ENCODE assay signal across 9 cellular contexts in genomic region chr5:173920024-173920753, GRCh38. TPM values are rescaled to one million over a fixed set of nuclear protein-coding genes. Genes with fewer than 3 reads are reported as not detected.
DNase-seq lines count a peak whose midpoint lies in the region; ATAC-seq and TF ChIP-seq lines count a peak whose summit lies in the region.
"Had no signal": no experiment of that assay in that cellular context is flagged by ENCODE, and none has a peak within 500 bp of the region (broad histone marks: within the 10 kb centered on the region; RNA-seq: fewer than 3 reads in every experiment).

No MANE protein-coding gene starts in this region.

- no peak overlapping the region for H2AFZ ChIP-seq in PC-9

- H3K9me3 ChIP-seq in PC-9 (ENCODE audit: insufficient read depth, low read depth) (no peaks in the 10 kb centered on the region), gastroesophageal sphincter (no peaks in the 10 kb centered on the region), skeletal muscle tissue (ENCODE audit: control insufficient read depth in 3 of 3, low read length in 3 of 3) (no peaks in the 10 kb centered on the region)

- peak; percentile 35 to 37 for DNase-seq in HL-60 (ENCODE audit: low read depth in 1 of 2, low spot score in 1 of 2)
- no peak for DNase-seq in PC-9
- DNase-seq in immature natural killer cell = no peak
- no peak for DNase-seq in activated CD8-positive, alpha-beta memory T cell treated with anti-CD3 and anti-CD28 coated beads, Interleukin-2, amount 10 ng/mL, durations not matched to agents 7 days and 5 days
- DNase-seq: activated CD4-positive, CD25-positive, alpha-beta regulatory T cell treated with anti-CD3 and anti-CD28 coated beads, Interleukin-2, amount 50 U/mL, for 72 hours had no signal

- no peak overlapping the region for H3K4me3 Mint-ChIP-seq in immature natural killer cell
- H3K4me3 Mint-ChIP-seq in activated CD8-positive, alpha-beta memory T cell treated with anti-CD3 and anti-CD28 coated beads, Interleukin-2, amount 10 ng/mL, durations not matched to agents 7 days and 5 days = no peak overlapping the region

- H3K27me3 Mint-ChIP-seq in immature natural killer cell (ENCODE audit: low read depth in 3 of 3) = peaks cover 0 to 2% (median 0%) of the 10 kb centered on the region in 3 donors
- H3K27me3 Mint-ChIP-seq in activated CD8-positive, alpha-beta memory T cell treated with anti-CD3 and anti-CD28 coated beads, Interleukin-2, amount 10 ng/mL, durations not matched to agents 7 days and 5 days = no peaks in the 10 kb centered on the region

- H3K9ac ChIP-seq in skeletal muscle tissue (ENCODE audit: low read depth in 1 of 3, low read length in 3 of 3) = peak overlapping the region; percentile 76 to 93 (median 85)

- no peak for ATAC-seq in gastroesophageal sphincter
- no peak for ATAC-seq in GM21737 (IDR thresholded peaks at IDR 0.05; ENCODE audit: unreplicated experiment)
- ATAC-seq in activated CD8-positive, alpha-beta memory T cell treated with anti-CD3 and anti-CD28 coated beads, Interleukin-2, amount 10 ng/mL, durations not matched to agents 7 days and 5 days = no peak
- no peak for ATAC-seq in HG02759 (IDR thresholded peaks at IDR 0.05; ENCODE audit: unreplicated experiment)

- TF ChIP-seq EP300 in gastroesophageal sphincter (IDR thresholded peaks at IDR 0.05) = no peak

- 64 to 78% methylated on average over 3 of the region's 3 CpGs for WGBS in gastroesophageal sphincter (ENCODE audit: low coverage in 1 of 2), 2 donors

- no peak for TF ChIP-seq POLR2A in gastroesophageal sphincter (IDR thresholded peaks at IDR 0.05)

- H3K27ac Mint-ChIP-seq in immature natural killer cell = no peak overlapping the region
- H3K27ac Mint-ChIP-seq in activated CD8-positive, alpha-beta memory T cell treated with anti-CD3 and anti-CD28 coated beads, Interleukin-2, amount 10 ng/mL, durations not matched to agents 7 days and 5 days = no peak overlapping the region

- H3K27ac ChIP-seq in HL-60 (replicated peaks) = peak overlapping the region; percentile 99
- peak overlapping the region; percentile 86 for H3K27ac ChIP-seq in PC-9
- H3K27ac ChIP-seq in gastroesophageal sphincter = peak overlapping the region; percentile 84 to 100 (median 88)
- H3K27ac ChIP-seq in skeletal muscle tissue (ENCODE audit: low read depth, low read length) = peak overlapping the region; percentile 98

- no TSS peak for BruUV-seq in PC-9 (replicated peaks; lab: Mats Ljungman, UMichigan)

- peaks cover 8 to 21% of the 10 kb centered on the region in 2 donors for H3K4me1 Mint-ChIP-seq in immature natural killer cell
- H3K4me1 Mint-ChIP-seq in activated CD8-positive, alpha-beta memory T cell treated with anti-CD3 and anti-CD28 coated beads, Interleukin-2, amount 10 ng/mL, durations not matched to agents 7 days and 5 days = peaks cover 2% of the 10 kb centered on the region

- H3K4me2 ChIP-seq in PC-9 = peak overlapping the region; percentile 97

- H3K9me3 Mint-ChIP-seq in immature natural killer cell = no peaks in the 10 kb centered on the region
- no peaks in the 10 kb centered on the region for H3K9me3 Mint-ChIP-seq in activated CD8-positive, alpha-beta memory T cell treated with anti-CD3 and anti-CD28 coated beads, Interleukin-2, amount 10 ng/mL, durations not matched to agents 7 days and 5 days (ENCODE audit: low read depth)

- intact Hi-C loops in PC-9 (cut with micrococcal nuclease; ENCODE audit: unreplicated experiment) = no loop called here

- TF ChIP-seq CTCF in HL-60 (IDR thresholded peaks at IDR 0.05; ENCODE audit: insufficient read depth, low read length) (peak; percentile 14), PC-9 (conservative IDR thresholded peaks at IDR 0.05) (no peak), gastroesophageal sphincter (IDR thresholded peaks at IDR 0.05) (peak in 1 of 4 experiments; percentile 13)

- POLR2A ChIA-PET in PC-9 (lab: Charles Lee; ENCODE audit: unreplicated experiment) = no interaction called here

- H3K9me2 ChIP-seq in PC-9 (ENCODE audit: insufficient read depth) = no peaks in the 10 kb centered on the region

- H3K27me3 ChIP-seq in HL-60 (ENCODE audit: insufficient read depth, poor library complexity, severe bottlenecking) (no peaks in the 10 kb centered on the region), PC-9 (ENCODE audit: insufficient read depth, low read depth) (no peaks in the 10 kb centered on the region), gastroesophageal sphincter (no peaks in the 10 kb centered on the region), skeletal muscle tissue (ENCODE audit: control insufficient read depth in 3 of 3, insufficient read depth in 3 of 3, low read length in 3 of 3) (no peaks in the 10 kb centered on the region)

- CTCF ChIA-PET in PC-9 (lab: Charles Lee) = no interaction called here
- CTCF ChIA-PET in activated CD8-positive, alpha-beta memory T cell treated with anti-CD3 and anti-CD28 coated beads, Interleukin-2, amount 10 ng/mL, durations not matched to agents 7 days and 5 days (lab: Charles Lee) = no interaction called here

- peaks cover 29% of the 10 kb centered on the region for H3K4me1 ChIP-seq in PC-9 (replicated peaks; ENCODE audit: insufficient read depth)
- H3K4me1 ChIP-seq in gastroesophageal sphincter = peaks cover 20 to 85% (median 55%) of the 10 kb centered on the region in 3 donors
- H3K4me1 ChIP-seq in skeletal muscle tissue (ENCODE audit: control insufficient read depth in 3 of 3, insufficient read depth in 3 of 3, low read length in 3 of 3) = peaks cover 44 to 50% (median 49%) of the 10 kb centered on the region in 3 donors

- H3K4me3 ChIP-seq in HL-60 (replicated peaks; ENCODE audit: insufficient read depth, low read length) (no peak overlapping the region), PC-9 (peak overlapping the region; percentile 79; the same call in 1 of the 2 replicates), gastroesophageal sphincter (no peak overlapping the region), skeletal muscle tissue (ENCODE audit: low read length in 3 of 3) (peak overlapping the region in 1 of 3 donors; percentile 38)

- no peaks in the 10 kb centered on the region for H4K20me1 ChIP-seq in PC-9 (ENCODE audit: insufficient read depth)

- H3F3A ChIP-seq in PC-9 (ENCODE audit: insufficient read depth, low read depth) = peaks cover 15% of the 10 kb centered on the region; the same call in 1 of the 2 replicates

- H3K79me2 ChIP-seq in PC-9 (ENCODE audit: low read depth) = peaks cover 28% of the 10 kb centered on the region

- H3K36me3 Mint-ChIP-seq in immature natural killer cell = peaks cover 0 to 7% (median 0%) of the 10 kb centered on the region in 3 donors
- peaks cover 5% of the 10 kb centered on the region for H3K36me3 Mint-ChIP-seq in activated CD8-positive, alpha-beta memory T cell treated with anti-CD3 and anti-CD28 coated beads, Interleukin-2, amount 10 ng/mL, durations not matched to agents 7 days and 5 days

- H3K36me3 ChIP-seq in PC-9 (ENCODE audit: low read depth) (peaks cover 16% of the 10 kb centered on the region; the same call in 1 of the 2 replicates), gastroesophageal sphincter (no peaks in the 10 kb centered on the region), skeletal muscle tissue (ENCODE audit: control insufficient read depth in 3 of 3, insufficient read depth in 3 of 3, low read length in 3 of 3) (peaks cover 0 to 2% (median 0%) of the 10 kb centered on the region in 3 donors)

RNA-seq across cellular contexts. Expression of gene CPEB4, which starts 32.0 kb away (rescaled TPM):
- total RNA-seq in PC-9 (2021) (11.6 and 15.4 TPM in 2 replicates), gastroesophageal sphincter (10 to 100 TPM; 43.3 to 60.6 (median 52.4) TPM), skeletal muscle tissue (32.4 TPM)
- 1 to 10 TPM in 2 of 3 donors, under 1 TPM in 1; 0.51 to 5.9 (median 3.0) TPM for polyA plus RNA-seq in immature natural killer cell
- total RNA-seq in activated CD8-positive, alpha-beta memory T cell treated with anti-CD3 and anti-CD28 coated beads, Interleukin-2, amount 10 ng/mL, durations not matched to agents 7 days and 5 days = 10 to 100 TPM; 12.5 to 15.8 TPM

Comparison
In these comparisons a context has a peak if more than half of its experiments do, and no peak if none do; other contexts are left out.
1. DNase-seq: peak in HL-60 (2 of 2); none in PC-9 (0 of 2), immature natural killer cell (0 of 3) and activated CD8-positive, alpha-beta memory T cell treated with anti-CD3 and anti-CD28 coated beads, Interleukin-2, amount 10 ng/mL, durations not matched to agents 7 days and 5 days (single experiment).
2. Peak in every context shown above with its lines, with median percentiles within 50 percentile points of each other: H3K27ac ChIP-seq.